ENCODE assay signal across 8 cellular contexts in genomic region chr6:132798820-132799538, GRCh38. TPM values are rescaled to one million over a fixed set of nuclear protein-coding genes. Genes with fewer than 3 reads are reported as not detected.
DNase-seq lines count a peak whose midpoint lies in the region; ATAC-seq and TF ChIP-seq lines count a peak whose summit lies in the region.

No MANE protein-coding gene starts in this region.

- TF ChIP-seq POLR2A in GM18526 (IDR thresholded peaks at IDR 0.05; ENCODE audit: extremely low read depth, insufficient read length), result peak; percentile 1

- ATAC-seq in HG03045 (IDR thresholded peaks at IDR 0.05; ENCODE audit: unreplicated experiment), result peak; percentile 85
- peak; percentile 93 for ATAC-seq in left lobe of liver

- H3K9ac ChIP-seq in colonic mucosa (ENCODE audit: low read depth in 2 of 2, low read length in 2 of 2), result no peak overlapping the region

- no peaks in the 10 kb centered on the region for H3K9me3 ChIP-seq in colonic mucosa

- no peaks in the 10 kb centered on the region for H3K27me3 ChIP-seq in colonic mucosa

- no peaks in the 10 kb centered on the region for H3K4me1 ChIP-seq in colonic mucosa

- H3K27ac ChIP-seq in colonic mucosa, result peak overlapping the region; percentile 68

- peak; percentile 77 for TF ChIP-seq CTCF in colonic mucosa (IDR thresholded peaks at IDR 0.05)

- peak; percentile 60 for DNase-seq in AG08396 (ENCODE audit: low spot score)
- peak; percentile 40 for DNase-seq in NCI-H2171 (lab: John Stamatoyannopoulos, UW)
- peak; percentile 60 for DNase-seq in activated CD4-positive, CD25-positive, alpha-beta regulatory T cell treated with anti-CD3 and anti-CD28 coated beads, Interleukin-2, amount 50 U/mL, for 72 hours
- DNase-seq in colonic mucosa, result peak; percentile 87
- peak; percentile 84 for DNase-seq in left lobe of liver (ENCODE audit: low spot score)
- peak; percentile 79 for DNase-seq in stimulated activated CD4-positive, alpha-beta T cell treated with anti-CD3 and anti-CD28 coated beads, Interleukin-4, amount 100 ng/mL, for 24 hours

- H3K4me3 ChIP-seq in colonic mucosa, result peak overlapping the region; percentile 66

- intact Hi-C loops in colonic mucosa (cut with DNase I), result no loop called here

- no peaks in the 10 kb centered on the region for H3K36me3 ChIP-seq in colonic mucosa

RNA-seq across cellular contexts. Expression of gene SLC18B1, which starts 0.5 kb away (rescaled TPM):
- total RNA-seq in colonic mucosa (10 to 100 TPM; 11.1 to 11.8 TPM), left lobe of liver (4.5 TPM)

RNA-seq across cellular contexts. Expression of gene RPS12, which starts 15.4 kb away (rescaled TPM):
- total RNA-seq in colonic mucosa, result 100 to 1,000 TPM; 829 to 885 TPM
- total RNA-seq in left lobe of liver, result 384 TPM

RNA-seq across cellular contexts. Expression of gene VNN2, which starts 41.3 kb away (rescaled TPM):
- total RNA-seq in colonic mucosa (1 to 10 TPM in 1 of 2 donors, under 1 TPM in 1; 0.84 to 1.6 TPM), left lobe of liver (0.78 TPM)

Comparison
In these comparisons a context has a peak if more than half of its experiments do, and no peak if none do; other contexts are left out.
1. Peak in every context shown above with its lines: DNase-seq, ATAC-seq, H3K4me3 ChIP-seq and H3K27ac ChIP-seq.